In genomic region chr5:149540098-149540497, GRCh38 we compare ENCODE assay signal across 19 cellular contexts. TPM values are rescaled to one million over a fixed set of nuclear protein-coding genes. Genes with fewer than 3 reads are reported as not detected.
DNase-seq lines count a peak whose midpoint lies in the region; ATAC-seq and TF ChIP-seq lines count a peak whose summit lies in the region.
"Had no signal": no experiment of that assay in that cellular context is flagged by ENCODE, and none has a peak within 500 bp of the region (broad histone marks: within the 10 kb centered on the region; RNA-seq: fewer than 3 reads in every experiment).

No MANE protein-coding gene starts in this region.

- no peak overlapping the region for H3K4me3 ChIP-seq in trophoblast cell (ENCODE audit: low read depth, low read length)
- H3K4me3 ChIP-seq: uterus had no signal

- H3K36me3 ChIP-seq in trophoblast cell (ENCODE audit: control insufficient read depth in 1 of 2, insufficient read depth in 2 of 2, low read length in 2 of 2) = peaks cover 28 to 34% of the 10 kb centered on the region in 2 experiments
- H3K36me3 ChIP-seq: uterus had no signal

- peaks cover 59% of the 10 kb centered on the region for H3K4me1 Mint-ChIP-seq in activated CD4-positive, alpha-beta T cell treated with anti-CD3 and anti-CD28 coated beads for 36 hours
- H3K4me1 Mint-ChIP-seq in activated CD4-positive, alpha-beta T cell treated with anti-CD3 and anti-CD28 coated beads, Interleukin-2, amount 10 ng/mL, durations not matched to agents 7 days and 5 days = peaks cover 51% of the 10 kb centered on the region
- H3K4me1 Mint-ChIP-seq in HFFc6 (ENCODE audit: low read depth) = peaks cover 64% of the 10 kb centered on the region
- peaks cover 46% of the 10 kb centered on the region for H3K4me1 Mint-ChIP-seq in chondrocyte (ENCODE audit: low read depth)

- no peaks in the 10 kb centered on the region for H3K79me1 ChIP-seq in trophoblast cell (ENCODE audit: low read length)

- H4K8ac ChIP-seq in trophoblast cell (ENCODE audit: low read depth, low read length) = no peak overlapping the region

- H3K23ac ChIP-seq in trophoblast cell (ENCODE audit: low read length) = no peak overlapping the region

- TF ChIP-seq CTCF in HFFc6 (IDR thresholded peaks at IDR 0.05) = no peak
- no peak for TF ChIP-seq CTCF in chondrocyte (IDR thresholded peaks at IDR 0.05)

- no peak overlapping the region for H3K4me2 ChIP-seq in trophoblast cell (ENCODE audit: low read length)

- H3K79me2 ChIP-seq in trophoblast cell (ENCODE audit: control insufficient read depth, insufficient read depth, low read length, poor library complexity) = peaks cover 35% of the 10 kb centered on the region

- H3K14ac ChIP-seq in trophoblast cell (ENCODE audit: low read length) = no peak overlapping the region

- H3K27ac Mint-ChIP-seq in activated CD4-positive, alpha-beta T cell treated with anti-CD3 and anti-CD28 coated beads for 36 hours = peak overlapping the region; percentile 34
- no peak overlapping the region for H3K27ac Mint-ChIP-seq in activated CD4-positive, alpha-beta T cell treated with anti-CD3 and anti-CD28 coated beads, Interleukin-2, amount 10 ng/mL, durations not matched to agents 7 days and 5 days
- H3K27ac Mint-ChIP-seq in HFFc6 (peak overlapping the region; percentile 44; the same call in 1 of the 2 replicates), chondrocyte (ENCODE audit: unreplicated experiment) (peak overlapping the region; percentile 46)

- H3K4me1 ChIP-seq in trophoblast cell (ENCODE audit: control insufficient read depth in 1 of 2, insufficient read depth in 2 of 2, low read length in 2 of 2) = peaks cover 0 to 2% of the 10 kb centered on the region in 2 experiments

- intact Hi-C loops in activated CD4-positive, alpha-beta T cell treated with anti-CD3 and anti-CD28 coated beads for 36 hours (cut with DNase I, micrococcal nuclease) = loop anchor here in 1 of 2 experiments (5.0 kb wide), 1 partner anchor 43 kb away; no protein-coding TSS in a partner anchor

- no peak for DNase-seq in activated CD4-positive, alpha-beta T cell treated with anti-CD3 and anti-CD28 coated beads for 36 hours
- no peak for DNase-seq in activated CD4-positive, alpha-beta T cell treated with anti-CD3 and anti-CD28 coated beads, Interleukin-2, amount 10 ng/mL, durations not matched to agents 7 days and 5 days
- no peak for DNase-seq in HFFc6
- DNase-seq in chondrocyte (ENCODE audit: low spot score) = no peak
- DNase-seq in trophoblast cell = no peak
- no peak for DNase-seq in NCI-H146 (lab: John Stamatoyannopoulos, UW)
- no peak for DNase-seq in Ammon's horn (ENCODE audit: low spot score)
- DNase-seq: activated CD4-positive, alpha-beta T cell treated with anti-CD3 and anti-CD28 coated beads for 1 hour; GDM1; H9; hippocampal formation; MM.1S; NCI-H748 treated with DMSO at 0.1 percent for 48 hours; occipital lobe; small intestine; stimulated activated naive CD4-positive, alpha-beta T cell; T-helper 1 cell; uterus had no signal

- no peak overlapping the region for H4K91ac ChIP-seq in trophoblast cell (ENCODE audit: low read depth, low read length)

- ATAC-seq in activated CD4-positive, alpha-beta T cell treated with anti-CD3 and anti-CD28 coated beads for 36 hours = peak; percentile 49
- ATAC-seq in GM21737 (IDR thresholded peaks at IDR 0.05; ENCODE audit: unreplicated experiment) = no peak

- POLR2A ChIA-PET in activated CD4-positive, alpha-beta T cell treated with anti-CD3 and anti-CD28 coated beads for 36 hours (lab: Charles Lee) = interaction anchor here (0.9 kb wide), 1 partner anchor 29 kb away, joined by 3 read pairs; no protein-coding TSS in a partner anchor
- POLR2A ChIA-PET in activated CD4-positive, alpha-beta T cell treated with anti-CD3 and anti-CD28 coated beads, Interleukin-2, amount 10 ng/mL, durations not matched to agents 7 days and 5 days (lab: Charles Lee) = no interaction called here

- no peak overlapping the region for H3K4me3 Mint-ChIP-seq in activated CD4-positive, alpha-beta T cell treated with anti-CD3 and anti-CD28 coated beads for 36 hours
- no peak overlapping the region for H3K4me3 Mint-ChIP-seq in activated CD4-positive, alpha-beta T cell treated with anti-CD3 and anti-CD28 coated beads, Interleukin-2, amount 10 ng/mL, durations not matched to agents 7 days and 5 days
- 0 out of 2 replicates have a peak overlapping the region, but pooled peaks have one; percentile 2 for H3K4me3 Mint-ChIP-seq in HFFc6
- H3K4me3 Mint-ChIP-seq in chondrocyte (ENCODE audit: unreplicated experiment) = no peak overlapping the region
- H3K4me3 Mint-ChIP-seq: H9 had no signal

- no peak overlapping the region for H2BK12ac ChIP-seq in trophoblast cell (ENCODE audit: low read length)

- H2BK5ac ChIP-seq in trophoblast cell (ENCODE audit: low read depth, low read length, poor library complexity) = no peak overlapping the region

- no peak overlapping the region for H2BK120ac ChIP-seq in trophoblast cell (ENCODE audit: insufficient read depth, low read length, poor library complexity)

- H2AK5ac ChIP-seq in trophoblast cell (ENCODE audit: low read length) = no peak overlapping the region

- H3K4ac ChIP-seq in trophoblast cell (ENCODE audit: low read depth, low read length) = peak overlapping the region; percentile 99

- H4K12ac ChIP-seq in trophoblast cell (ENCODE audit: low read depth, low read length) = no peak overlapping the region

- peaks cover 62% of the 10 kb centered on the region for H3K36me3 Mint-ChIP-seq in activated CD4-positive, alpha-beta T cell treated with anti-CD3 and anti-CD28 coated beads for 36 hours (ENCODE audit: low read depth)
- peaks cover 44% of the 10 kb centered on the region for H3K36me3 Mint-ChIP-seq in activated CD4-positive, alpha-beta T cell treated with anti-CD3 and anti-CD28 coated beads, Interleukin-2, amount 10 ng/mL, durations not matched to agents 7 days and 5 days (ENCODE audit: low read depth)
- H3K36me3 Mint-ChIP-seq in HFFc6 (ENCODE audit: low read depth) = peaks cover 27% of the 10 kb centered on the region
- H3K36me3 Mint-ChIP-seq in chondrocyte (ENCODE audit: low read depth) = peaks cover 11% of the 10 kb centered on the region

- H3K9ac ChIP-seq in trophoblast cell (ENCODE audit: low read length) = no peak overlapping the region

- H3K27ac ChIP-seq in trophoblast cell (ENCODE audit: low read depth, low read length) = no peak overlapping the region
- H3K27ac ChIP-seq: uterus had no signal

- no peak overlapping the region for H3K18ac ChIP-seq in trophoblast cell (ENCODE audit: low read length)

- WGBS in trophoblast cell (ENCODE audit: extremely low coverage, insufficient coverage, insufficient read length) = no CpG with 5 or more reads among the region's 3 CpGs

- H3K27me3 ChIP-seq in trophoblast cell (ENCODE audit: insufficient read depth, low read length) = no peaks in the 10 kb centered on the region
- H3K27me3 ChIP-seq: uterus had no signal

- CTCF ChIA-PET in activated CD4-positive, alpha-beta T cell treated with anti-CD3 and anti-CD28 coated beads for 36 hours (lab: Charles Lee) = interaction anchor here (1.3 to 1.9 kb wide), 2 partner anchors 10 kb away, joined by 4 to 6 read pairs; no protein-coding TSS in a partner anchor
- CTCF ChIA-PET in activated CD4-positive, alpha-beta T cell treated with anti-CD3 and anti-CD28 coated beads, Interleukin-2, amount 10 ng/mL, durations not matched to agents 7 days and 5 days (lab: Charles Lee) = interaction anchor here (0.7 to 1.9 kb wide), 3 partner anchors 11 to 254 kb away, joined by 3 to 9 read pairs (median 3); partner anchors contain the start of gene CSNK1A1

- H2AFZ ChIP-seq in trophoblast cell (ENCODE audit: insufficient read depth, low read length, poor library complexity) = no peak overlapping the region

- H3K9me3 ChIP-seq in trophoblast cell (ENCODE audit: insufficient read depth, low read depth, low read length) = no peaks in the 10 kb centered on the region
- H3K9me3 ChIP-seq: uterus had no signal

- no peaks in the 10 kb centered on the region for H3K27me3 Mint-ChIP-seq in activated CD4-positive, alpha-beta T cell treated with anti-CD3 and anti-CD28 coated beads for 36 hours
- H3K27me3 Mint-ChIP-seq in activated CD4-positive, alpha-beta T cell treated with anti-CD3 and anti-CD28 coated beads, Interleukin-2, amount 10 ng/mL, durations not matched to agents 7 days and 5 days = no peaks in the 10 kb centered on the region
- no peaks in the 10 kb centered on the region for H3K27me3 Mint-ChIP-seq in HFFc6 (ENCODE audit: insufficient read depth)
- H3K27me3 Mint-ChIP-seq in chondrocyte (ENCODE audit: low read depth) = no peaks in the 10 kb centered on the region

- H3K9me3 Mint-ChIP-seq in activated CD4-positive, alpha-beta T cell treated with anti-CD3 and anti-CD28 coated beads for 36 hours (ENCODE audit: low read depth) = no peaks in the 10 kb centered on the region
- no peaks in the 10 kb centered on the region for H3K9me3 Mint-ChIP-seq in activated CD4-positive, alpha-beta T cell treated with anti-CD3 and anti-CD28 coated beads, Interleukin-2, amount 10 ng/mL, durations not matched to agents 7 days and 5 days
- H3K9me3 Mint-ChIP-seq in HFFc6 = no peaks in the 10 kb centered on the region
- H3K9me3 Mint-ChIP-seq in chondrocyte (ENCODE audit: low read depth) = no peaks in the 10 kb centered on the region
- H3K9me3 Mint-ChIP-seq: H9 had no signal

RNA-seq across cellular contexts. Expression of gene CSNK1A1, which starts 11.1 kb away (rescaled TPM):
- 100 to 1,000 TPM; 169 to 203 TPM for total RNA-seq in activated CD4-positive, alpha-beta T cell treated with anti-CD3 and anti-CD28 coated beads for 36 hours
- total RNA-seq in activated CD4-positive, alpha-beta T cell treated with anti-CD3 and anti-CD28 coated beads, Interleukin-2, amount 10 ng/mL, durations not matched to agents 7 days and 5 days = 100 to 1,000 TPM; 164 to 199 TPM
- total RNA-seq in HFFc6 (2021; fragmentation: NEBNext Ultra II Directional; extraction: Animal tissue kit (Norgen Biotek cat#: 25700)) = 100 to 1,000 TPM; 266 to 336 (median 310) TPM
- 214 to 227 TPM (median 224 TPM) in 3 replicates for total RNA-seq in chondrocyte
- polyA plus RNA-seq in trophoblast cell (2013) = 307 TPM in 2 replicates

RNA-seq across cellular contexts. Expression of gene ARHGEF37, which starts 41.2 kb away (rescaled TPM):
- total RNA-seq in activated CD4-positive, alpha-beta T cell treated with anti-CD3 and anti-CD28 coated beads for 36 hours = 1 to 10 TPM; 1.7 to 2.1 TPM
- total RNA-seq in activated CD4-positive, alpha-beta T cell treated with anti-CD3 and anti-CD28 coated beads, Interleukin-2, amount 10 ng/mL, durations not matched to agents 7 days and 5 days = under 1 TPM; 0.37 to 0.52 TPM
- under 1 TPM; 0.31 to 0.81 (median 0.38) TPM for total RNA-seq in HFFc6 (2021; fragmentation: NEBNext Ultra II Directional; extraction: Animal tissue kit (Norgen Biotek cat#: 25700))
- 5.8 to 16.8 TPM (median 6.0 TPM) in 3 replicates for total RNA-seq in chondrocyte
- 0.89 and 0.93 TPM in 2 replicates for polyA plus RNA-seq in trophoblast cell (2013)
